ENCODE assay signal across 13 cellular contexts in genomic region chr2:190119948-190120347, GRCh38. TPM values are rescaled to one million over a fixed set of nuclear protein-coding genes. Genes with fewer than 3 reads are reported as not detected.
A peak's percentile ranks its signal among the peaks of the same experiment; 100 is the strongest.
DNase-seq lines count a peak whose midpoint lies in the region; ATAC-seq and TF ChIP-seq lines count a peak whose summit lies in the region.
"Had no signal": no experiment of that assay in that cellular context is flagged by ENCODE, and none has a peak within 500 bp of the region (broad histone marks: within the 10 kb centered on the region; RNA-seq: fewer than 3 reads in every experiment).

No MANE protein-coding gene starts in this region.

- H3K4me3 ChIP-seq in HUES48 (ENCODE audit: low read depth, low read length) = peak overlapping the region; percentile 65; the same call in 1 of the 2 replicates
- peak overlapping the region; percentile 49 for H3K4me3 ChIP-seq in coronary artery

- no peaks in the 10 kb centered on the region for H3K9me3 ChIP-seq in CD4-positive, alpha-beta T cell (ENCODE audit: control insufficient read depth, low read length)
- H3K9me3 ChIP-seq in HUES48 (ENCODE audit: control insufficient read depth, insufficient read depth, low read length) = no peaks in the 10 kb centered on the region

- POLR2A ChIA-PET in CD4-positive, alpha-beta T cell (lab: Charles Lee) = no interaction called here

- H3K4me1 Mint-ChIP-seq in CD4-positive, alpha-beta T cell (ENCODE audit: low read depth) = peaks cover 14% of the 10 kb centered on the region
- H3K4me1 Mint-ChIP-seq in mesothelial cell of epicardium = peaks cover 16% of the 10 kb centered on the region

- peak overlapping the region; percentile 44 for H3K4me3 Mint-ChIP-seq in CD4-positive, alpha-beta T cell
- peak overlapping the region; percentile 67 for H3K4me3 Mint-ChIP-seq in mesothelial cell of epicardium

- CTCF ChIA-PET in CD4-positive, alpha-beta T cell (lab: Charles Lee) = no interaction called here

- peaks cover 5% of the 10 kb centered on the region for H3K27me3 Mint-ChIP-seq in CD4-positive, alpha-beta T cell
- H3K27me3 Mint-ChIP-seq in mesothelial cell of epicardium (ENCODE audit: low read depth) = peaks cover 4% of the 10 kb centered on the region

- no peaks in the 10 kb centered on the region for H3K9me3 Mint-ChIP-seq in CD4-positive, alpha-beta T cell
- H3K9me3 Mint-ChIP-seq in mesothelial cell of epicardium = peaks cover 9% of the 10 kb centered on the region

- H3K4me1 ChIP-seq in HUES48 (ENCODE audit: control insufficient read depth, insufficient read depth, low read length) = peaks cover 14% of the 10 kb centered on the region

- ATAC-seq in CD4-positive, alpha-beta T cell (ENCODE audit: poor library complexity) = no peak
- no peak for ATAC-seq in GM21515 (IDR thresholded peaks at IDR 0.05; ENCODE audit: unreplicated experiment)

- no peaks in the 10 kb centered on the region for H3K27me3 ChIP-seq in CD4-positive, alpha-beta T cell (ENCODE audit: control insufficient read depth, insufficient read depth, low read length)
- no peaks in the 10 kb centered on the region for H3K27me3 ChIP-seq in HUES48 (ENCODE audit: control insufficient read depth, insufficient read depth, low read length)

- peak in 1 of 10 experiments; percentile 2 for DNase-seq in CD4-positive, alpha-beta T cell
- DNase-seq in coronary artery (ENCODE audit: low spot score) (no peak), mesothelial cell of epicardium (ENCODE audit: low spot score in 2 of 2, unreplicated experiment in 2 of 2) (no peak), activated gamma-delta T cell (lab: John Stamatoyannopoulos, UW) (no peak), DMS114 treated with DMSO at 0.1 percent for 48 hours (lab: John Stamatoyannopoulos, UW; ENCODE audit: unreplicated experiment) (no peak)
- DNase-seq in stimulated activated CD4-positive, alpha-beta T cell treated with anti-CD3 and anti-CD28 coated beads, Interleukin-4, amount 100 ng/mL, for 1 hour = no peak
- DNase-seq: activated CD4-positive, alpha-beta T cell treated with anti-CD3 and anti-CD28 coated beads for 1 hour; foreskin melanocyte; NCI-H1694 treated with DMSO at 0.1 percent for 48 hours had no signal

- no peak for TF ChIP-seq CTCF in CD4-positive, alpha-beta T cell (IDR thresholded peaks at IDR 0.05)
- no peak for TF ChIP-seq CTCF in coronary artery (IDR thresholded peaks at IDR 0.05)
- TF ChIP-seq CTCF in mesothelial cell of epicardium (IDR thresholded peaks at IDR 0.05; ENCODE audit: unreplicated experiment) = no peak

- no peak overlapping the region for H3K27ac ChIP-seq in CD4-positive, alpha-beta T cell (ENCODE audit: low read depth, low read length)
- H3K27ac ChIP-seq in HUES48 (ENCODE audit: low read depth, low read length) = no peak overlapping the region
- H3K27ac ChIP-seq in coronary artery = no peak overlapping the region

- H3K36me3 ChIP-seq in HUES48 (ENCODE audit: control insufficient read depth, insufficient read depth, low read length) = no peaks in the 10 kb centered on the region

- H3K9ac ChIP-seq in HUES48 (ENCODE audit: low read depth, low read length) = no peak overlapping the region

- H3K27ac Mint-ChIP-seq in CD4-positive, alpha-beta T cell = peak overlapping the region; percentile 60
- H3K27ac Mint-ChIP-seq in mesothelial cell of epicardium = peak overlapping the region; percentile 78

- no peaks in the 10 kb centered on the region for H3K36me3 Mint-ChIP-seq in CD4-positive, alpha-beta T cell (ENCODE audit: low read depth)
- no peaks in the 10 kb centered on the region for H3K36me3 Mint-ChIP-seq in mesothelial cell of epicardium

- intact Hi-C loops in CD4-positive, alpha-beta T cell (cut with DNase I, micrococcal nuclease) = no loop called here

RNA-seq across cellular contexts. Expression of gene MSTN, which starts 57.4 kb away (rescaled TPM):
- not detected for total RNA-seq in CD4-positive, alpha-beta T cell
- 0.20 to 0.29 TPM (median 0.22 TPM) in 3 replicates for total RNA-seq in mesothelial cell of epicardium
- total RNA-seq: HT-29, SK-MEL-5 had no signal
